24 cellular contexts compared by ENCODE assay signal in genomic region chr10:95782274-95782830, GRCh38. TPM values are rescaled to one million over a fixed set of nuclear protein-coding genes. Genes with fewer than 3 reads are reported as not detected.
DNase-seq lines count a peak whose midpoint lies in the region; ATAC-seq and TF ChIP-seq lines count a peak whose summit lies in the region.
"Had no signal": no experiment of that assay in that cellular context is flagged by ENCODE, and none has a peak within 500 bp of the region (broad histone marks: within the 10 kb centered on the region; RNA-seq: fewer than 3 reads in every experiment).

No MANE protein-coding gene starts in this region.

- peaks cover 12% of the 10 kb centered on the region for H3K9me3 Mint-ChIP-seq in activated CD4-positive, alpha-beta T cell treated with anti-CD3 and anti-CD28 coated beads, Interleukin-2, amount 10 ng/mL, durations not matched to agents 24 days and 14 days
- H3K9me3 Mint-ChIP-seq in activated CD4-positive, alpha-beta T cell treated with anti-CD3 and anti-CD28 coated beads for 36 hours (ENCODE audit: low read depth): no peaks in the 10 kb centered on the region
- peaks cover 1 to 5% of the 10 kb centered on the region in 2 donors for H3K9me3 Mint-ChIP-seq in stimulated activated naive B cell treated with anti-CD40 and anti-IgM and Interleukin-4, amounts not matched to agents 10 μg/mL and 1 μg/mL and 100 μg/mL, for 72 hours
- peaks cover 0 to 7% (median 3%) of the 10 kb centered on the region in 3 donors for H3K9me3 Mint-ChIP-seq in T-cell

- no peak for DNase-seq in activated CD4-positive, alpha-beta T cell treated with anti-CD3 and anti-CD28 coated beads, Interleukin-2, amount 10 ng/mL, durations not matched to agents 24 days and 14 days
- no peak for DNase-seq in activated CD4-positive, alpha-beta T cell treated with anti-CD3 and anti-CD28 coated beads for 36 hours
- DNase-seq in MV-4-11 (lab: John Stamatoyannopoulos, UW) (peak; percentile 61), coronary artery (ENCODE audit: low spot score) (no peak), T-cell (no peak), NCI-H82 treated with DMSO at 0.1 percent for 48 hours (lab: John Stamatoyannopoulos, UW; ENCODE audit: unreplicated experiment) (no peak)
- no peak for DNase-seq in stimulated activated naive B cell treated with anti-CD40 and anti-IgM and Interleukin-4, amounts not matched to agents 10 μg/mL and 1 μg/mL and 100 μg/mL, for 72 hours
- DNase-seq: activated CD4-positive, alpha-beta T cell treated with anti-CD3 and anti-CD28 coated beads for 48 hours; activated CD8-positive, alpha-beta memory T cell treated with anti-CD3 and anti-CD28 coated beads, Interleukin-2, amount 50 U/mL, for 48 hours; activated effector memory CD4-positive, alpha-beta T cell treated with Interleukin-2 at 50 U/mL for 16 hours; adrenal gland; BE2C; DND-41; glutamatergic neuron; H9; mammary epithelial cell; MG63; NCI-H1694 treated with DMSO at 0.1 percent for 48 hours; NCI-H2171 treated with DMSO at 0.1 percent for 48 hours; NCI-H524 treated with DMSO at 0.1 percent for 48 hours; stimulated activated CD4-positive, alpha-beta T cell treated with anti-CD3 and anti-CD28 coated beads, Interleukin-12 subunit alpha, Interleukin-12 subunit beta, amount 100 ng/mL, for 4 hours; stimulated activated CD4-positive, alpha-beta T cell treated with anti-CD3 and anti-CD28 coated beads, Interleukin-4, amount 100 ng/mL, for 4 hours had no signal

- peak overlapping the region; percentile 58 to 67 for H3K27ac ChIP-seq in coronary artery
- H3K27ac ChIP-seq: adrenal gland, breast epithelium had no signal

- peaks cover 31% of the 10 kb centered on the region for H3K4me1 Mint-ChIP-seq in activated CD4-positive, alpha-beta T cell treated with anti-CD3 and anti-CD28 coated beads, Interleukin-2, amount 10 ng/mL, durations not matched to agents 24 days and 14 days
- H3K4me1 Mint-ChIP-seq in activated CD4-positive, alpha-beta T cell treated with anti-CD3 and anti-CD28 coated beads for 36 hours: no peaks in the 10 kb centered on the region
- H3K4me1 Mint-ChIP-seq in stimulated activated naive B cell treated with anti-CD40 and anti-IgM and Interleukin-4, amounts not matched to agents 10 μg/mL and 1 μg/mL and 100 μg/mL, for 72 hours: peaks cover 49 to 91% of the 10 kb centered on the region in 2 donors
- peaks cover 0 to 4% (median 0%) of the 10 kb centered on the region in 3 donors for H3K4me1 Mint-ChIP-seq in T-cell

- H3K36me3 Mint-ChIP-seq in activated CD4-positive, alpha-beta T cell treated with anti-CD3 and anti-CD28 coated beads, Interleukin-2, amount 10 ng/mL, durations not matched to agents 24 days and 14 days (ENCODE audit: low read depth): peaks cover 6% of the 10 kb centered on the region
- no peaks in the 10 kb centered on the region for H3K36me3 Mint-ChIP-seq in activated CD4-positive, alpha-beta T cell treated with anti-CD3 and anti-CD28 coated beads for 36 hours (ENCODE audit: low read depth)
- H3K36me3 Mint-ChIP-seq in stimulated activated naive B cell treated with anti-CD40 and anti-IgM and Interleukin-4, amounts not matched to agents 10 μg/mL and 1 μg/mL and 100 μg/mL, for 72 hours: peaks cover 54 to 67% of the 10 kb centered on the region in 2 donors
- H3K36me3 Mint-ChIP-seq in T-cell: peaks cover 7% of the 10 kb centered on the region

- POLR2A ChIA-PET in activated CD4-positive, alpha-beta T cell treated with anti-CD3 and anti-CD28 coated beads for 36 hours (lab: Charles Lee): no interaction called here
- POLR2A ChIA-PET in T-cell (lab: Charles Lee): interaction anchor here (0.5 to 0.6 kb wide), 2 partner anchors 14 to 316 kb away, joined by 3 to 5 read pairs; no protein-coding TSS in a partner anchor

- intact Hi-C loops in activated CD4-positive, alpha-beta T cell treated with anti-CD3 and anti-CD28 coated beads, Interleukin-2, amount 10 ng/mL, durations not matched to agents 24 days and 14 days (cut with micrococcal nuclease): no loop called here
- intact Hi-C loops in activated CD4-positive, alpha-beta T cell treated with anti-CD3 and anti-CD28 coated beads for 36 hours (cut with DNase I, micrococcal nuclease): no loop called here

- no peak for ATAC-seq in activated CD4-positive, alpha-beta T cell treated with anti-CD3 and anti-CD28 coated beads for 36 hours
- ATAC-seq in stimulated activated naive B cell treated with anti-CD40 and anti-IgM and Interleukin-4, amounts not matched to agents 10 μg/mL and 1 μg/mL and 100 μg/mL, for 72 hours (replicated peaks): peak; percentile 54 to 66
- ATAC-seq in T-cell (replicated peaks in 1 of 4): no peak
- no peak for ATAC-seq in HG02852 (IDR thresholded peaks at IDR 0.05; ENCODE audit: unreplicated experiment)

- peaks cover 6% of the 10 kb centered on the region for H3K27me3 Mint-ChIP-seq in activated CD4-positive, alpha-beta T cell treated with anti-CD3 and anti-CD28 coated beads, Interleukin-2, amount 10 ng/mL, durations not matched to agents 24 days and 14 days
- H3K27me3 Mint-ChIP-seq in activated CD4-positive, alpha-beta T cell treated with anti-CD3 and anti-CD28 coated beads for 36 hours: peaks cover 22% of the 10 kb centered on the region
- no peaks in the 10 kb centered on the region for H3K27me3 Mint-ChIP-seq in stimulated activated naive B cell treated with anti-CD40 and anti-IgM and Interleukin-4, amounts not matched to agents 10 μg/mL and 1 μg/mL and 100 μg/mL, for 72 hours
- peaks cover 17 to 20% of the 10 kb centered on the region in 2 donors for H3K27me3 Mint-ChIP-seq in T-cell

- TF ChIP-seq CTCF in coronary artery (IDR thresholded peaks at IDR 0.05): no peak

- no peak overlapping the region for H3K4me3 ChIP-seq in coronary artery
- H3K4me3 ChIP-seq: adrenal gland, breast epithelium, MG63 had no signal

- no peak overlapping the region for H3K4me3 Mint-ChIP-seq in activated CD4-positive, alpha-beta T cell treated with anti-CD3 and anti-CD28 coated beads, Interleukin-2, amount 10 ng/mL, durations not matched to agents 24 days and 14 days
- H3K4me3 Mint-ChIP-seq in activated CD4-positive, alpha-beta T cell treated with anti-CD3 and anti-CD28 coated beads for 36 hours: no peak overlapping the region
- peak overlapping the region; percentile 32 to 58 for H3K4me3 Mint-ChIP-seq in stimulated activated naive B cell treated with anti-CD40 and anti-IgM and Interleukin-4, amounts not matched to agents 10 μg/mL and 1 μg/mL and 100 μg/mL, for 72 hours
- no peak overlapping the region for H3K4me3 Mint-ChIP-seq in T-cell
- H3K4me3 Mint-ChIP-seq: H9 had no signal

- peak overlapping the region; percentile 38 for H3K27ac Mint-ChIP-seq in activated CD4-positive, alpha-beta T cell treated with anti-CD3 and anti-CD28 coated beads, Interleukin-2, amount 10 ng/mL, durations not matched to agents 24 days and 14 days
- no peak overlapping the region for H3K27ac Mint-ChIP-seq in activated CD4-positive, alpha-beta T cell treated with anti-CD3 and anti-CD28 coated beads for 36 hours
- H3K27ac Mint-ChIP-seq in stimulated activated naive B cell treated with anti-CD40 and anti-IgM and Interleukin-4, amounts not matched to agents 10 μg/mL and 1 μg/mL and 100 μg/mL, for 72 hours: peak overlapping the region; percentile 94
- no peak overlapping the region for H3K27ac Mint-ChIP-seq in T-cell
- H3K27ac Mint-ChIP-seq: H9 had no signal

- CTCF ChIA-PET in activated CD4-positive, alpha-beta T cell treated with anti-CD3 and anti-CD28 coated beads for 36 hours (lab: Charles Lee): interaction anchor here (0.6 kb wide), 1 partner anchor 62 kb away, joined by 3 read pairs; no protein-coding TSS in a partner anchor
- CTCF ChIA-PET in T-cell (lab: Charles Lee): no interaction called here

RNA-seq across cellular contexts. Expression of gene ENTPD1, which starts 26.4 kb away (rescaled TPM):
- total RNA-seq in activated CD4-positive, alpha-beta T cell treated with anti-CD3 and anti-CD28 coated beads, Interleukin-2, amount 10 ng/mL, durations not matched to agents 24 days and 14 days: 13.0 and 17.0 TPM in 2 replicates
- under 1 TPM in 1 of 2 experiments, not detected in 1; 0.37 TPM for total RNA-seq in activated CD4-positive, alpha-beta T cell treated with anti-CD3 and anti-CD28 coated beads for 36 hours
- total RNA-seq in T-cell: 1 to 10 TPM; 1.5 to 4.6 (median 1.9) TPM

Comparison
In these comparisons a context has a peak if more than half of its experiments do, and no peak if none do; other contexts are left out.
1. H3K27ac Mint-ChIP-seq: peak in activated CD4-positive, alpha-beta T cell treated with anti-CD3 and anti-CD28 coated beads, Interleukin-2, amount 10 ng/mL, durations not matched to agents 24 days and 14 days (single experiment) and stimulated activated naive B cell treated with anti-CD40 and anti-IgM and Interleukin-4, amounts not matched to agents 10 μg/mL and 1 μg/mL and 100 μg/mL, for 72 hours (single experiment); none in activated CD4-positive, alpha-beta T cell treated with anti-CD3 and anti-CD28 coated beads for 36 hours (single experiment) and T-cell (0 of 2).
2. H3K4me3 Mint-ChIP-seq: peak in stimulated activated naive B cell treated with anti-CD40 and anti-IgM and Interleukin-4, amounts not matched to agents 10 μg/mL and 1 μg/mL and 100 μg/mL, for 72 hours (2 of 2); none in activated CD4-positive, alpha-beta T cell treated with anti-CD3 and anti-CD28 coated beads, Interleukin-2, amount 10 ng/mL, durations not matched to agents 24 days and 14 days (single experiment), activated CD4-positive, alpha-beta T cell treated with anti-CD3 and anti-CD28 coated beads for 36 hours (single experiment) and T-cell (0 of 3).
3. ATAC-seq: peak in stimulated activated naive B cell treated with anti-CD40 and anti-IgM and Interleukin-4, amounts not matched to agents 10 μg/mL and 1 μg/mL and 100 μg/mL, for 72 hours (2 of 2); none in activated CD4-positive, alpha-beta T cell treated with anti-CD3 and anti-CD28 coated beads for 36 hours (single experiment), T-cell (0 of 4) and HG02852 (single experiment).